ENCODE assay signal across 5 cellular contexts in genomic region chr9:99305124-99305523, GRCh38.
"Had no signal": no experiment of that assay in that cellular context is flagged by ENCODE, and none has a peak within 500 bp of the region (broad histone marks: within the 10 kb centered on the region; RNA-seq: fewer than 3 reads in every experiment).

No MANE protein-coding gene starts in this region.

- ATAC-seq: GM23338, K562 had no signal

- H2AFZ ChIP-seq: GM23338 had no signal

- H3K4me2 ChIP-seq: GM23338 had no signal

- DNase-seq: H9, HCEC 1CT, IMR-90 had no signal

- H3K4me3 ChIP-seq: GM23338, K562 had no signal
